2 cellular contexts compared by ENCODE assay signal in the genomic region with DNA sequence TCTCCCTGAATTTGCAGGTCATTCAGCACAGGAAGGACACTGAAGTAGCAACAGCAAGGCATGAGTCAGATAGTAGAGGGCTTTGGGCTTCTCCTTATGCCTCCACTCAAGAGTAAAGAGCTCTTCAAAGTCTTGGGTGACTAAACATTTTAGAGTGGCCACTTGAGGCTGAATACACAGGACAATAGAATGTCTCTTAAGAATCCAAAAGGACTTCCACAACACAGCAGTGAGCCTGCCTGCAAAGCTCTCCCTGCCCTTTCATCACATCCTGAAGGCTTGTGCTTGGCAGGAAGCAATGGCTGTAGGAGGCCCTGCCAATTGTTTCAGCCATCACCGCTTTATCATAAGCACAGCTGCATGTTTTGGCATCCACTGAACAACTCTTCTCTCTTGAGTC.
TF ChIP-seq lines count a peak whose summit lies in the region.

No MANE protein-coding gene starts in this region.

TF ChIP-seq in GM23338, 12 proteins besides CTCF, POLR2A, EP300 and RAD21 (continues in another document):
- TF ChIP-seq, protein P1, sequence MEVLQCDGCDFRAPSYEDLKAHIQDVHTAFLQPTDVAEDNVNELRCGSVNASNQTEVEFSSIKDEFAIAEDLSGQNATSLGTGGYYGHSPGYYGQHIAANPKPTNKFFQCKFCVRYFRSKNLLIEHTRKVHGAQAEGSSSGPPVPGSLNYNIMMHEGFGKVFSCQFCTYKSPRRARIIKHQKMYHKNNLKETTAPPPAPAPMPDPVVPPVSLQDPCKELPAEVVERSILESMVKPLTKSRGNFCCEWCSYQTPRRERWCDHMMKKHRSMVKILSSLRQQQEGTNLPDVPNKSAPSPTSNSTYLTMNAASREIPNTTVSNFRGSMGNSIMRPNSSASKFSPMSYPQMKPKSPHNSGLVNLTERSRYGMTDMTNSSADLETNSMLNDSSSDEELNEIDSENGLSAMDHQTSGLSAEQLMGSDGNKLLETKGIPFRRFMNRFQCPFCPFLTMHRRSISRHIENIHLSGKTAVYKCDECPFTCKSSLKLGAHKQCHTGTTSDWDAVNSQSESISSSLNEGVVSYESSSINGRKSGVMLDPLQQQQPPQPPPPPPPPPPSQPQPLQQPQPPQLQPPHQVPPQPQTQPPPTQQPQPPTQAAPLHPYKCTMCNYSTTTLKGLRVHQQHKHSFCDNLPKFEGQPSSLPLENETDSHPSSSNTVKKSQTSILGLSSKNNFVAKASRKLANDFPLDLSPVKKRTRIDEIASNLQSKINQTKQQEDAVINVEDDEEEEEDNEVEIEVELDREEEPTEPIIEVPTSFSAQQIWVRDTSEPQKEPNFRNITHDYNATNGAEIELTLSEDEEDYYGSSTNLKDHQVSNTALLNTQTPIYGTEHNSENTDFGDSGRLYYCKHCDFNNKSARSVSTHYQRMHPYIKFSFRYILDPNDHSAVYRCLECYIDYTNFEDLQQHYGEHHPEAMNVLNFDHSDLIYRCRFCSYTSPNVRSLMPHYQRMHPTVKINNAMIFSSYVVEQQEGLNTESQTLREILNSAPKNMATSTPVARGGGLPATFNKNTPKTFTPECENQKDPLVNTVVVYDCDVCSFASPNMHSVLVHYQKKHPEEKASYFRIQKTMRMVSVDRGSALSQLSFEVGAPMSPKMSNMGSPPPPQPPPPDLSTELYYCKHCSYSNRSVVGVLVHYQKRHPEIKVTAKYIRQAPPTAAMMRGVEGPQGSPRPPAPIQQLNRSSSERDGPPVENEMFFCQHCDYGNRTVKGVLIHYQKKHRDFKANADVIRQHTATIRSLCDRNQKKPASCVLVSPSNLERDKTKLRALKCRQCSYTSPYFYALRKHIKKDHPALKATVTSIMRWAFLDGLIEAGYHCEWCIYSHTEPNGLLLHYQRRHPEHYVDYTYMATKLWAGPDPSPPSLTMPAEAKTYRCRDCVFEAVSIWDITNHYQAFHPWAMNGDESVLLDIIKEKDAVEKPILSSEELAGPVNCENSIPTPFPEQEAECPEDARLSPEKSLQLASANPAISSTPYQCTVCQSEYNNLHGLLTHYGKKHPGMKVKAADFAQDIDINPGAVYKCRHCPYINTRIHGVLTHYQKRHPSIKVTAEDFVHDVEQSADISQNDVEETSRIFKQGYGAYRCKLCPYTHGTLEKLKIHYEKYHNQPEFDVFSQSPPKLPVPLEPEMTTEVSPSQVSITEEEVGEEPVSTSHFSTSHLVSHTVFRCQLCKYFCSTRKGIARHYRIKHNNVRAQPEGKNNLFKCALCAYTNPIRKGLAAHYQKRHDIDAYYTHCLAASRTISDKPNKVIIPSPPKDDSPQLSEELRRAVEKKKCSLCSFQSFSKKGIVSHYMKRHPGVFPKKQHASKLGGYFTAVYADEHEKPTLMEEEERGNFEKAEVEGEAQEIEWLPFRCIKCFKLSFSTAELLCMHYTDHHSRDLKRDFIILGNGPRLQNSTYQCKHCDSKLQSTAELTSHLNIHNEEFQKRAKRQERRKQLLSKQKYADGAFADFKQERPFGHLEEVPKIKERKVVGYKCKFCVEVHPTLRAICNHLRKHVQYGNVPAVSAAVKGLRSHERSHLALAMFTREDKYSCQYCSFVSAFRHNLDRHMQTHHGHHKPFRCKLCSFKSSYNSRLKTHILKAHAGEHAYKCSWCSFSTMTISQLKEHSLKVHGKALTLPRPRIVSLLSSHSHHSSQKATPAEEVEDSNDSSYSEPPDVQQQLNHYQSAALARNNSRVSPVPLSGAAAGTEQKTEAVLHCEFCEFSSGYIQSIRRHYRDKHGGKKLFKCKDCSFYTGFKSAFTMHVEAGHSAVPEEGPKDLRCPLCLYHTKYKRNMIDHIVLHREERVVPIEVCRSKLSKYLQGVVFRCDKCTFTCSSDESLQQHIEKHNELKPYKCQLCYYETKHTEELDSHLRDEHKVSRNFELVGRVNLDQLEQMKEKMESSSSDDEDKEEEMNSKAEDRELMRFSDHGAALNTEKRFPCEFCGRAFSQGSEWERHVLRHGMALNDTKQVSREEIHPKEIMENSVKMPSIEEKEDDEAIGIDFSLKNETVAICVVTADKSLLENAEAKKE (CRISPR knock-in tag; IDR thresholded peaks at IDR 0.05) = peak; percentile 97
- TF ChIP-seq, protein P2, sequence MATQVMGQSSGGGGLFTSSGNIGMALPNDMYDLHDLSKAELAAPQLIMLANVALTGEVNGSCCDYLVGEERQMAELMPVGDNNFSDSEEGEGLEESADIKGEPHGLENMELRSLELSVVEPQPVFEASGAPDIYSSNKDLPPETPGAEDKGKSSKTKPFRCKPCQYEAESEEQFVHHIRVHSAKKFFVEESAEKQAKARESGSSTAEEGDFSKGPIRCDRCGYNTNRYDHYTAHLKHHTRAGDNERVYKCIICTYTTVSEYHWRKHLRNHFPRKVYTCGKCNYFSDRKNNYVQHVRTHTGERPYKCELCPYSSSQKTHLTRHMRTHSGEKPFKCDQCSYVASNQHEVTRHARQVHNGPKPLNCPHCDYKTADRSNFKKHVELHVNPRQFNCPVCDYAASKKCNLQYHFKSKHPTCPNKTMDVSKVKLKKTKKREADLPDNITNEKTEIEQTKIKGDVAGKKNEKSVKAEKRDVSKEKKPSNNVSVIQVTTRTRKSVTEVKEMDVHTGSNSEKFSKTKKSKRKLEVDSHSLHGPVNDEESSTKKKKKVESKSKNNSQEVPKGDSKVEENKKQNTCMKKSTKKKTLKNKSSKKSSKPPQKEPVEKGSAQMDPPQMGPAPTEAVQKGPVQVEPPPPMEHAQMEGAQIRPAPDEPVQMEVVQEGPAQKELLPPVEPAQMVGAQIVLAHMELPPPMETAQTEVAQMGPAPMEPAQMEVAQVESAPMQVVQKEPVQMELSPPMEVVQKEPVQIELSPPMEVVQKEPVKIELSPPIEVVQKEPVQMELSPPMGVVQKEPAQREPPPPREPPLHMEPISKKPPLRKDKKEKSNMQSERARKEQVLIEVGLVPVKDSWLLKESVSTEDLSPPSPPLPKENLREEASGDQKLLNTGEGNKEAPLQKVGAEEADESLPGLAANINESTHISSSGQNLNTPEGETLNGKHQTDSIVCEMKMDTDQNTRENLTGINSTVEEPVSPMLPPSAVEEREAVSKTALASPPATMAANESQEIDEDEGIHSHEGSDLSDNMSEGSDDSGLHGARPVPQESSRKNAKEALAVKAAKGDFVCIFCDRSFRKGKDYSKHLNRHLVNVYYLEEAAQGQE (IDR thresholded peaks at IDR 0.05; ENCODE audit: unreplicated experiment) = no peak
- TF ChIP-seq, protein P3, sequence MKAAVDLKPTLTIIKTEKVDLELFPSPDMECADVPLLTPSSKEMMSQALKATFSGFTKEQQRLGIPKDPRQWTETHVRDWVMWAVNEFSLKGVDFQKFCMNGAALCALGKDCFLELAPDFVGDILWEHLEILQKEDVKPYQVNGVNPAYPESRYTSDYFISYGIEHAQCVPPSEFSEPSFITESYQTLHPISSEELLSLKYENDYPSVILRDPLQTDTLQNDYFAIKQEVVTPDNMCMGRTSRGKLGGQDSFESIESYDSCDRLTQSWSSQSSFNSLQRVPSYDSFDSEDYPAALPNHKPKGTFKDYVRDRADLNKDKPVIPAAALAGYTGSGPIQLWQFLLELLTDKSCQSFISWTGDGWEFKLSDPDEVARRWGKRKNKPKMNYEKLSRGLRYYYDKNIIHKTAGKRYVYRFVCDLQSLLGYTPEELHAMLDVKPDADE (IDR thresholded peaks at IDR 0.05) = peak; percentile 45; the same call in 1 of the 2 replicates
- peak; percentile 72; the same call in 1 of the 2 replicates for TF ChIP-seq ZNF114 (CRISPR knock-in tag; IDR thresholded peaks at IDR 0.05)
- no peak for TF ChIP-seq EZH2phosphoT487 (IDR thresholded peaks at IDR 0.05; ENCODE audit: unreplicated experiment)
- no peak for TF ChIP-seq JUNB (IDR thresholded peaks at IDR 0.05; ENCODE audit: unreplicated experiment)
- no peak for TF ChIP-seq EZH2 (IDR thresholded peaks at IDR 0.05; ENCODE audit: low read depth, unreplicated experiment)
- peak; percentile 24; the same call in 1 of the 2 replicates for TF ChIP-seq CREB1 (CRISPR knock-in tag; IDR thresholded peaks at IDR 0.05; ENCODE audit: low read depth)
- no peak for TF ChIP-seq ZNF331 (CRISPR knock-in tag; IDR thresholded peaks at IDR 0.05; ENCODE audit: low read depth)

TF ChIP-seq in WTC11, 78 proteins besides CTCF, POLR2A, EP300 and RAD21:
- TF ChIP-seq JAZF1 (CRISPR knock-in tag; IDR thresholded peaks at IDR 0.05) (no peak), ZNF219 (CRISPR knock-in tag; IDR thresholded peaks at IDR 0.05; ENCODE audit: borderline replicate concordance) (no peak), TEAD1 (CRISPR knock-in tag; IDR thresholded peaks at IDR 0.05) (peak; percentile 52; the same call in 1 of the 2 replicates), ELF4 (CRISPR knock-in tag; IDR thresholded peaks at IDR 0.05; ENCODE audit: low read depth) (no peak), MYBL2 (CRISPR knock-in tag; IDR thresholded peaks at IDR 0.05) (no peak), SMAD4 (CRISPR knock-in tag; IDR thresholded peaks at IDR 0.05) (no peak), ZNF671 (CRISPR knock-in tag; IDR thresholded peaks at IDR 0.05) (0 out of 2 replicates have a peak, but pooled peaks have one; percentile 22), FOXK1 (CRISPR knock-in tag; IDR thresholded peaks at IDR 0.05) (0 out of 2 replicates have a peak, but pooled peaks have one; percentile 36)
- TF ChIP-seq, protein P4, sequence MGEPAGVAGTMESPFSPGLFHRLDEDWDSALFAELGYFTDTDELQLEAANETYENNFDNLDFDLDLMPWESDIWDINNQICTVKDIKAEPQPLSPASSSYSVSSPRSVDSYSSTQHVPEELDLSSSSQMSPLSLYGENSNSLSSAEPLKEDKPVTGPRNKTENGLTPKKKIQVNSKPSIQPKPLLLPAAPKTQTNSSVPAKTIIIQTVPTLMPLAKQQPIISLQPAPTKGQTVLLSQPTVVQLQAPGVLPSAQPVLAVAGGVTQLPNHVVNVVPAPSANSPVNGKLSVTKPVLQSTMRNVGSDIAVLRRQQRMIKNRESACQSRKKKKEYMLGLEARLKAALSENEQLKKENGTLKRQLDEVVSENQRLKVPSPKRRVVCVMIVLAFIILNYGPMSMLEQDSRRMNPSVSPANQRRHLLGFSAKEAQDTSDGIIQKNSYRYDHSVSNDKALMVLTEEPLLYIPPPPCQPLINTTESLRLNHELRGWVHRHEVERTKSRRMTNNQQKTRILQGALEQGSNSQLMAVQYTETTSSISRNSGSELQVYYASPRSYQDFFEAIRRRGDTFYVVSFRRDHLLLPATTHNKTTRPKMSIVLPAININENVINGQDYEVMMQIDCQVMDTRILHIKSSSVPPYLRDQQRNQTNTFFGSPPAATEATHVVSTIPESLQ (CRISPR knock-in tag; IDR thresholded peaks at IDR 0.05) = no peak
- TF ChIP-seq, protein P5, sequence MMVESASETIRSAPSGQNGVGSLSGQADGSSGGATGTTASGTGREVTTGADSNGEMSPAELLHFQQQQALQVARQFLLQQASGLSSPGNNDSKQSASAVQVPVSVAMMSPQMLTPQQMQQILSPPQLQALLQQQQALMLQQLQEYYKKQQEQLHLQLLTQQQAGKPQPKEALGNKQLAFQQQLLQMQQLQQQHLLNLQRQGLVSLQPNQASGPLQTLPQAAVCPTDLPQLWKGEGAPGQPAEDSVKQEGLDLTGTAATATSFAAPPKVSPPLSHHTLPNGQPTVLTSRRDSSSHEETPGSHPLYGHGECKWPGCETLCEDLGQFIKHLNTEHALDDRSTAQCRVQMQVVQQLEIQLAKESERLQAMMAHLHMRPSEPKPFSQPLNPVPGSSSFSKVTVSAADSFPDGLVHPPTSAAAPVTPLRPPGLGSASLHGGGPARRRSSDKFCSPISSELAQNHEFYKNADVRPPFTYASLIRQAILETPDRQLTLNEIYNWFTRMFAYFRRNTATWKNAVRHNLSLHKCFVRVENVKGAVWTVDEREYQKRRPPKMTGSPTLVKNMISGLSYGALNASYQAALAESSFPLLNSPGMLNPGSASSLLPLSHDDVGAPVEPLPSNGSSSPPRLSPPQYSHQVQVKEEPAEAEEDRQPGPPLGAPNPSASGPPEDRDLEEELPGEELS (CRISPR knock-in tag; IDR thresholded peaks at IDR 0.05) = no peak
- TF ChIP-seq, protein P6, sequence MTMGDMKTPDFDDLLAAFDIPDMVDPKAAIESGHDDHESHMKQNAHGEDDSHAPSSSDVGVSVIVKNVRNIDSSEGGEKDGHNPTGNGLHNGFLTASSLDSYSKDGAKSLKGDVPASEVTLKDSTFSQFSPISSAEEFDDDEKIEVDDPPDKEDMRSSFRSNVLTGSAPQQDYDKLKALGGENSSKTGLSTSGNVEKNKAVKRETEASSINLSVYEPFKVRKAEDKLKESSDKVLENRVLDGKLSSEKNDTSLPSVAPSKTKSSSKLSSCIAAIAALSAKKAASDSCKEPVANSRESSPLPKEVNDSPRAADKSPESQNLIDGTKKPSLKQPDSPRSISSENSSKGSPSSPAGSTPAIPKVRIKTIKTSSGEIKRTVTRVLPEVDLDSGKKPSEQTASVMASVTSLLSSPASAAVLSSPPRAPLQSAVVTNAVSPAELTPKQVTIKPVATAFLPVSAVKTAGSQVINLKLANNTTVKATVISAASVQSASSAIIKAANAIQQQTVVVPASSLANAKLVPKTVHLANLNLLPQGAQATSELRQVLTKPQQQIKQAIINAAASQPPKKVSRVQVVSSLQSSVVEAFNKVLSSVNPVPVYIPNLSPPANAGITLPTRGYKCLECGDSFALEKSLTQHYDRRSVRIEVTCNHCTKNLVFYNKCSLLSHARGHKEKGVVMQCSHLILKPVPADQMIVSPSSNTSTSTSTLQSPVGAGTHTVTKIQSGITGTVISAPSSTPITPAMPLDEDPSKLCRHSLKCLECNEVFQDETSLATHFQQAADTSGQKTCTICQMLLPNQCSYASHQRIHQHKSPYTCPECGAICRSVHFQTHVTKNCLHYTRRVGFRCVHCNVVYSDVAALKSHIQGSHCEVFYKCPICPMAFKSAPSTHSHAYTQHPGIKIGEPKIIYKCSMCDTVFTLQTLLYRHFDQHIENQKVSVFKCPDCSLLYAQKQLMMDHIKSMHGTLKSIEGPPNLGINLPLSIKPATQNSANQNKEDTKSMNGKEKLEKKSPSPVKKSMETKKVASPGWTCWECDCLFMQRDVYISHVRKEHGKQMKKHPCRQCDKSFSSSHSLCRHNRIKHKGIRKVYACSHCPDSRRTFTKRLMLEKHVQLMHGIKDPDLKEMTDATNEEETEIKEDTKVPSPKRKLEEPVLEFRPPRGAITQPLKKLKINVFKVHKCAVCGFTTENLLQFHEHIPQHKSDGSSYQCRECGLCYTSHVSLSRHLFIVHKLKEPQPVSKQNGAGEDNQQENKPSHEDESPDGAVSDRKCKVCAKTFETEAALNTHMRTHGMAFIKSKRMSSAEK (CRISPR knock-in tag; IDR thresholded peaks at IDR 0.05; ENCODE audit: borderline replicate concordance) = peak; percentile 44; the same call in 1 of the 2 replicates
- TF ChIP-seq, protein P7, sequence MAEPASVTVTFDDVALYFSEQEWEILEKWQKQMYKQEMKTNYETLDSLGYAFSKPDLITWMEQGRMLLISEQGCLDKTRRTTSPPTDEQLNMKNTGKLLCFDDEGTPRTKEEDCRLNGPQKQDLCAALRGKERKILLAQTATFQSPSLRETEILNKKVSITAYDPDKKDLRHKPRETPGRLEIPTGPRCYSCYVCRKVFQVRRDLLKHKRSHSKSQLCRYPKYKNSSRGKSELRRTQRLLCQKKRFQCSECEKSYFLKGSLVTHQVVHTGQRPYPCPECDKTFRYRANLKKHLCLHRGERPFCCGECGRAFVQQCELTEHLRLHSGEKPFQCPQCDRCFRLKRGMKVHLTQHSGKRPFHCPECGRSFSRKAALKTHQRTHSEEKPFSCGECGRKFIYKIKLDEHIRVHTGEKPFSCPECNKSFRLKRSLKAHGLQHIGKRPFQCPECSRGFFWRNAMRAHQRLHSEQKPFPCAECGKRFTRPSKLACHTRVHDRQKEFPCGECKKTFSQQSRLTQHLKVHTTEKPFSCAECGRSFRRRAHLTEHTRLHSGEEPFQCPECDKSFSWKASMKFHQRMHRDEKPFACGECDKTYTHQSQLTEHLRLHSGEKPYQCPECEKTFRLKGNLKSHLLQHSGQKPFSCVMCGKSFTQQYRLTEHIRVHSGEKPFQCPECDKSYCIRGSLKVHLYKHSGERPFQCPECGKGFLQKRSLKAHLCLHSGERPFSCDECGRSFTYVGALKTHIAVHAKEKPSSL (CRISPR knock-in tag; conservative IDR thresholded peaks at IDR 0.05) = 0 out of 2 replicates have a peak, but pooled peaks have one; percentile 53
